1 cellular context compared by ENCODE assay signal in genomic region chr17:30782206-30782605, GRCh38.
A peak's percentile ranks its signal among the peaks of the same experiment; 100 is the strongest.
TF ChIP-seq lines count a peak whose summit lies in the region.

No MANE protein-coding gene starts in this region.

TF ChIP-seq in HepG2, 621 proteins besides CTCF, POLR2A, EP300 and RAD21:
- TF ChIP-seq NFKB2 (CRISPR knock-in tag; IDR thresholded peaks at IDR 0.05; ENCODE audit: borderline replicate concordance) (no peak), TCF7L2 (IDR thresholded peaks at IDR 0.05; ENCODE audit: low read depth, low read length) (no peak), ARID5B (CRISPR knock-in tag; IDR thresholded peaks at IDR 0.05) (no peak), ZNF121 (CRISPR knock-in tag; IDR thresholded peaks at IDR 0.05) (peak; percentile 68), FOSL1 (CRISPR knock-in tag; IDR thresholded peaks at IDR 0.05; ENCODE audit: borderline replicate concordance) (no peak)
